In genomic region chr12:56632701-56633464, GRCh38 we compare ENCODE assay signal across 9 cellular contexts. TPM values are rescaled to one million over a fixed set of nuclear protein-coding genes. Genes with fewer than 3 reads are reported as not detected.
DNase-seq lines count a peak whose midpoint lies in the region; ATAC-seq and TF ChIP-seq lines count a peak whose summit lies in the region.
"Had no signal": no experiment of that assay in that cellular context is flagged by ENCODE, and none has a peak within 500 bp of the region (broad histone marks: within the 10 kb centered on the region; RNA-seq: fewer than 3 reads in every experiment).

No MANE protein-coding gene starts in this region.

- H3K23ac ChIP-seq in mesendoderm (ENCODE audit: low read length): no peak overlapping the region

- TF ChIP-seq POLR2A in body of pancreas (IDR thresholded peaks at IDR 0.05): no peak

- H3K9me3 ChIP-seq in cardiac muscle cell (ENCODE audit: low read depth) (no peaks in the 10 kb centered on the region), body of pancreas (no peaks in the 10 kb centered on the region)

- no peaks in the 10 kb centered on the region for H3K27me3 ChIP-seq in cardiac muscle cell
- H3K27me3 ChIP-seq in body of pancreas: no peaks in the 10 kb centered on the region
- no peaks in the 10 kb centered on the region for H3K27me3 ChIP-seq in mesendoderm (ENCODE audit: insufficient read depth, low read length, poor library complexity)

- H3K27ac ChIP-seq in cardiac muscle cell (peak overlapping the region; percentile 7), body of pancreas (peak overlapping the region; percentile 43 to 95 (median 74)), mesendoderm (ENCODE audit: low read depth, low read length) (no peak overlapping the region), urinary bladder (ENCODE audit: low read depth) (peak overlapping the region; percentile 35)

- no peak overlapping the region for H2BK15ac ChIP-seq in mesendoderm (replicated peaks; ENCODE audit: low read depth)

- no peak overlapping the region for H4K8ac ChIP-seq in mesendoderm (ENCODE audit: low read depth, low read length)

- H3K18ac ChIP-seq in mesendoderm (ENCODE audit: low read length): no peak overlapping the region

- H2BK120ac ChIP-seq in mesendoderm (ENCODE audit: low read depth, low read length): no peak overlapping the region

- H3K4me3 ChIP-seq in cardiac muscle cell: peak overlapping the region; percentile 6
- no peak overlapping the region for H3K4me3 ChIP-seq in body of pancreas
- H3K4me3 ChIP-seq in mesendoderm (ENCODE audit: low read length): no peak overlapping the region
- peak overlapping the region; percentile 19 for H3K4me3 ChIP-seq in urinary bladder (ENCODE audit: low read depth, low read length)

- H3K4me1 ChIP-seq in cardiac muscle cell (ENCODE audit: low read depth) (peaks cover 38% of the 10 kb centered on the region), body of pancreas (peaks cover 71% of the 10 kb centered on the region), mesendoderm (ENCODE audit: control insufficient read depth, low read depth, low read length) (peaks cover 20% of the 10 kb centered on the region), urinary bladder (ENCODE audit: insufficient read depth) (no peaks in the 10 kb centered on the region)

- H2BK5ac ChIP-seq in mesendoderm (ENCODE audit: low read length): no peak overlapping the region

- H4K5ac ChIP-seq in mesendoderm (ENCODE audit: low read length): no peak overlapping the region

- WGBS in body of pancreas, 2 donors: 28 to 34% methylated on average over 3 of the region's 3 CpGs
- WGBS in mesendoderm (ENCODE audit: extremely low coverage, insufficient coverage, low lambda C conversion rate): no CpG with 5 or more reads among the region's 3 CpGs
- WGBS in urinary bladder: 27% methylated on average over 3 of the region's 3 CpGs

- TF ChIP-seq CTCF in cardiac muscle cell (IDR thresholded peaks at IDR 0.05; ENCODE audit: low read depth, low read length) (no peak), body of pancreas (IDR thresholded peaks at IDR 0.05) (no peak)

- peak overlapping the region; percentile 36 for H3K9ac ChIP-seq in mesendoderm (ENCODE audit: low read length)

- peak overlapping the region; percentile 0 for H3K4me2 ChIP-seq in mesendoderm (ENCODE audit: low read length)

- DNase-seq in cardiac muscle cell (ENCODE audit: low read depth in 1 of 2, low spot score in 1 of 2): peak in 1 of 2 donors; percentile 12
- no peak for DNase-seq in Right ventricle myocardium inferior (ENCODE audit: missing footprints)
- DNase-seq in body of pancreas: no peak
- no peak for DNase-seq in mesendoderm
- DNase-seq in NCI-H2196 (lab: John Stamatoyannopoulos, UW; ENCODE audit: unreplicated experiment): no peak
- no peak for DNase-seq in Ammon's horn (ENCODE audit: low spot score)
- DNase-seq: NCI-H1417 treated with DMSO at 0.1 percent for 48 hours had no signal

- peak overlapping the region; percentile 66 for H3K56ac ChIP-seq in mesendoderm (ENCODE audit: low read length)

- peaks cover 21% of the 10 kb centered on the region for H3K79me2 ChIP-seq in mesendoderm (ENCODE audit: control insufficient read depth, insufficient read depth, low read length)

- intact Hi-C loops in Right ventricle myocardium inferior (cut with DNase I) (loop anchor here (5.0 kb wide), 1 partner anchor 41 kb away; no protein-coding TSS in a partner anchor), body of pancreas (cut with DNase I) (loop anchor here (10.0 kb wide), 1 partner anchor 92 kb away; the partner anchor contains the start of gene NACA)

- H2AK5ac ChIP-seq in mesendoderm (ENCODE audit: low read length): peak overlapping the region; percentile 39

- no peak for ATAC-seq in Right ventricle myocardium inferior
- ATAC-seq in body of pancreas: no peak
- ATAC-seq in GM21367 (IDR thresholded peaks at IDR 0.05; ENCODE audit: unreplicated experiment): no peak

- H3K79me1 ChIP-seq in mesendoderm (ENCODE audit: low read length): peaks cover 8% of the 10 kb centered on the region

- peaks cover 2% of the 10 kb centered on the region for H3K36me3 ChIP-seq in cardiac muscle cell
- peaks cover under 1 to 2% of the 10 kb centered on the region in 2 donors for H3K36me3 ChIP-seq in body of pancreas (replicated peaks in 1 of 2; ENCODE audit: insufficient read depth in 1 of 2, low read depth in 2 of 2)
- peaks cover 2% of the 10 kb centered on the region for H3K36me3 ChIP-seq in mesendoderm (ENCODE audit: control insufficient read depth, insufficient read depth, low read length)
- H3K36me3 ChIP-seq in urinary bladder (ENCODE audit: insufficient read depth): no peaks in the 10 kb centered on the region

- H3K4ac ChIP-seq in mesendoderm (ENCODE audit: low read depth, low read length): no peak overlapping the region

RNA-seq across cellular contexts. Expression of gene BAZ2A, which starts 2.8 kb away (rescaled TPM):
- total RNA-seq in cardiac muscle cell (72.4 and 153 TPM in 2 replicates), Right ventricle myocardium inferior (31.4 TPM), body of pancreas (10 to 100 TPM; 52.7 to 56.8 TPM), urinary bladder (27.4 TPM)
- polyA plus RNA-seq in cardiac muscle cell (65.0 and 104 TPM in 2 replicates), urinary bladder (30.9 TPM)
- 66.2 TPM for polyA plus RNA-seq in mesendoderm (2013, experiment 1 of 2)
- 68.8 TPM for polyA plus RNA-seq in mesendoderm (2013, experiment 2 of 2)

RNA-seq across cellular contexts. Expression of gene ATP5F1B, which starts 12.9 kb away (rescaled TPM):
- total RNA-seq in cardiac muscle cell: 1,322 and 1,661 TPM in 2 replicates
- 3,161 and 3,964 TPM in 2 replicates for polyA plus RNA-seq in cardiac muscle cell
- 3,152 TPM for total RNA-seq in Right ventricle myocardium inferior
- total RNA-seq in body of pancreas: 100 to 1,000 TPM; 155 to 179 TPM
- 707 TPM for polyA plus RNA-seq in mesendoderm (2013, experiment 1 of 2)
- 706 TPM for polyA plus RNA-seq in mesendoderm (2013, experiment 2 of 2)
- total RNA-seq in urinary bladder: 175 TPM
- 583 TPM for polyA plus RNA-seq in urinary bladder

RNA-seq across cellular contexts. Expression of gene PTGES3, which starts 55.2 kb away (rescaled TPM):
- total RNA-seq in cardiac muscle cell: 59.9 and 82.2 TPM in 2 replicates
- 210 and 262 TPM in 2 replicates for polyA plus RNA-seq in cardiac muscle cell
- 132 TPM for total RNA-seq in Right ventricle myocardium inferior
- total RNA-seq in body of pancreas: 10 to 100 TPM; 27.4 to 56.0 TPM
- 469 TPM for polyA plus RNA-seq in mesendoderm (2013, experiment 1 of 2)
- polyA plus RNA-seq in mesendoderm (2013, experiment 2 of 2): 463 TPM
- 118 TPM for total RNA-seq in urinary bladder
- polyA plus RNA-seq in urinary bladder: 184 TPM

Comparison
In these comparisons a context has a peak if more than half of its experiments do, and no peak if none do; other contexts are left out.
1. H3K4me3 ChIP-seq: peak in cardiac muscle cell (single experiment) and urinary bladder (single experiment); none in body of pancreas (0 of 2) and mesendoderm (single experiment).